20 cellular contexts compared by ENCODE assay signal in genomic region chr14:39087493-39087892, GRCh38. TPM values are rescaled to one million over a fixed set of nuclear protein-coding genes. Genes with fewer than 3 reads are reported as not detected.
DNase-seq lines count a peak whose midpoint lies in the region; ATAC-seq, FAIRE-seq and TF ChIP-seq lines count a peak whose summit lies in the region.
"Had no signal": no experiment of that assay in that cellular context is flagged by ENCODE, and none has a peak within 500 bp of the region (broad histone marks: within the 10 kb centered on the region; RNA-seq: fewer than 3 reads in every experiment).

No MANE protein-coding gene starts in this region.

- H3K4me3 Mint-ChIP-seq in stimulated activated memory B cell treated with anti-CD40 and anti-IgM and Interleukin-4, amounts not matched to agents 10 μg/mL and 1 μg/mL and 100 μg/mL, for 72 hours = no peak overlapping the region
- H3K4me3 Mint-ChIP-seq in activated naive CD4-positive, alpha-beta T cell treated with anti-CD3 and anti-CD28 coated beads for 36 hours = no peak overlapping the region
- H3K4me3 Mint-ChIP-seq in neural progenitor cell = no peak overlapping the region
- H3K4me3 Mint-ChIP-seq: CD4-positive, alpha-beta memory T cell had no signal

- H3K4me1 Mint-ChIP-seq in stimulated activated memory B cell treated with anti-CD40 and anti-IgM and Interleukin-4, amounts not matched to agents 10 μg/mL and 1 μg/mL and 100 μg/mL, for 72 hours = peaks cover 5% of the 10 kb centered on the region
- peaks cover 27% of the 10 kb centered on the region for H3K4me1 Mint-ChIP-seq in activated naive CD4-positive, alpha-beta T cell treated with anti-CD3 and anti-CD28 coated beads for 36 hours (ENCODE audit: low read depth)
- H3K4me1 Mint-ChIP-seq in neural progenitor cell = no peaks in the 10 kb centered on the region

- H3K9ac ChIP-seq in HepG2 (ENCODE audit: insufficient read depth, low read depth, low read length) (no peak overlapping the region), K562 (ENCODE audit: insufficient read depth in 1 of 2, low read depth in 2 of 2, low read length in 2 of 2) (no peak overlapping the region), neural progenitor cell (no peak overlapping the region)

- peaks cover 45% of the 10 kb centered on the region for H4K20me1 ChIP-seq in HepG2 (ENCODE audit: insufficient read depth, low read length)
- H4K20me1 ChIP-seq in OCI-LY7 (ENCODE audit: insufficient read depth, low read length) = no peaks in the 10 kb centered on the region
- H4K20me1 ChIP-seq in K562 (replicated peaks; ENCODE audit: control insufficient read depth, insufficient read depth, low read length) = no peaks in the 10 kb centered on the region
- H4K20me1 ChIP-seq in neural progenitor cell (ENCODE audit: low read depth) = peaks cover 6% of the 10 kb centered on the region

- no peaks in the 10 kb centered on the region for H3K27me3 Mint-ChIP-seq in stimulated activated memory B cell treated with anti-CD40 and anti-IgM and Interleukin-4, amounts not matched to agents 10 μg/mL and 1 μg/mL and 100 μg/mL, for 72 hours
- H3K27me3 Mint-ChIP-seq in activated naive CD4-positive, alpha-beta T cell treated with anti-CD3 and anti-CD28 coated beads for 36 hours (ENCODE audit: low read depth) = no peaks in the 10 kb centered on the region
- no peaks in the 10 kb centered on the region for H3K27me3 Mint-ChIP-seq in neural progenitor cell (ENCODE audit: insufficient read depth, low read depth)
- H3K27me3 Mint-ChIP-seq: CD4-positive, alpha-beta memory T cell had no signal

- BruUV-seq in HepG2 (replicated peaks; lab: Mats Ljungman, UMichigan) = no TSS peak
- TSS peak; percentile 3 for BruUV-seq in OCI-LY7 (replicated peaks; lab: Mats Ljungman, UMichigan)
- BruUV-seq in K562 (replicated peaks; lab: Mats Ljungman, UMichigan) = no TSS peak

- no peak for TF ChIP-seq POLR2A in HepG2 (IDR thresholded peaks at IDR 0.05; ENCODE audit: insufficient read depth in 1 of 2, low read depth in 2 of 2, low read length in 2 of 2)
- TF ChIP-seq POLR2A in right lobe of liver (IDR thresholded peaks at IDR 0.05) = no peak
- TF ChIP-seq POLR2A in K562 (conservative IDR thresholded peaks at IDR 0.05) = no peak

- no peaks in the 10 kb centered on the region for H3F3A ChIP-seq in neural progenitor cell (ENCODE audit: low read depth)

- no peak overlapping the region for H3K27ac ChIP-seq in HepG2 (ENCODE audit: extremely low read length, insufficient read depth, low read length)
- H3K27ac ChIP-seq in right lobe of liver = no peak overlapping the region
- no peak overlapping the region for H3K27ac ChIP-seq in OCI-LY7 (ENCODE audit: low read depth, low read length, poor library complexity, severe bottlenecking)
- H3K27ac ChIP-seq in K562 (ENCODE audit: extremely low read depth, low read depth, low read length) = no peak overlapping the region
- H3K27ac ChIP-seq in neural progenitor cell = no peak overlapping the region

- peaks cover 62% of the 10 kb centered on the region for H3K36me3 Mint-ChIP-seq in stimulated activated memory B cell treated with anti-CD40 and anti-IgM and Interleukin-4, amounts not matched to agents 10 μg/mL and 1 μg/mL and 100 μg/mL, for 72 hours
- peaks cover 49% of the 10 kb centered on the region for H3K36me3 Mint-ChIP-seq in activated naive CD4-positive, alpha-beta T cell treated with anti-CD3 and anti-CD28 coated beads for 36 hours (ENCODE audit: low read depth)
- peaks cover 47% of the 10 kb centered on the region for H3K36me3 Mint-ChIP-seq in neural progenitor cell

- H3K4me3 ChIP-seq in HepG2 (replicated peaks in 1 of 3; ENCODE audit: insufficient read depth in 1 of 3, low read depth in 2 of 3, low read length in 3 of 3) (no peak overlapping the region), right lobe of liver (no peak overlapping the region), OCI-LY7 (ENCODE audit: low read depth, low read length, poor library complexity, severe bottlenecking) (no peak overlapping the region), K562 (no peak overlapping the region), neural progenitor cell (no peak overlapping the region)

- H3K36me3 ChIP-seq in HepG2 (replicated peaks in 1 of 2; ENCODE audit: control insufficient read depth in 1 of 2, insufficient read depth in 2 of 2, low read length in 2 of 2) (peaks cover 50 to 86% of the 10 kb centered on the region in 2 experiments), right lobe of liver (peaks cover 0 to 87% (median 36%) of the 10 kb centered on the region in 4 donors), OCI-LY7 (ENCODE audit: insufficient read depth, low read length) (peaks cover 73% of the 10 kb centered on the region), K562 (ENCODE audit: control insufficient read depth, insufficient read depth, low read length) (peaks cover 30% of the 10 kb centered on the region; the same call in 2 of the 3 replicates), neural progenitor cell (peaks cover 21% of the 10 kb centered on the region)

- WGBS in HepG2 (ENCODE audit: low lambda C conversion rate) = 98% methylated on average over 2 of the region's 2 CpGs
- WGBS in right lobe of liver (ENCODE audit: insufficient coverage, low coverage, low lambda C conversion rate, missing lambda C conversion rate) = 95% methylated on average over 2 of the region's 2 CpGs
- whole genome bisulfite sequencing in K562 (ENCODE audit: insufficient coverage, low coverage, missing lambda C conversion rate) = 93% methylated on average over 2 of the region's 2 CpGs

- H3K79me2 ChIP-seq in HepG2 (ENCODE audit: insufficient read depth, low read length) (peaks cover 29% of the 10 kb centered on the region), OCI-LY7 (ENCODE audit: insufficient read depth, low read depth, low read length) (no peaks in the 10 kb centered on the region), K562 (ENCODE audit: control insufficient read depth, insufficient read depth, low read length) (no peaks in the 10 kb centered on the region), neural progenitor cell (ENCODE audit: low read depth) (no peaks in the 10 kb centered on the region)

- TF ChIP-seq EP300 in HepG2 (IDR thresholded peaks at IDR 0.05; ENCODE audit: low read depth in 2 of 2, low read length in 2 of 2) = no peak
- TF ChIP-seq EP300 in HepG2 (CRISPR knock-in tag; IDR thresholded peaks at IDR 0.05; ENCODE audit: borderline replicate concordance) = no peak
- TF ChIP-seq EP300 in K562 (IDR thresholded peaks at IDR 0.05; ENCODE audit: low read length) = no peak

- H3K4me1 ChIP-seq in HepG2 (ENCODE audit: insufficient read depth, low read length) (peaks cover 10% of the 10 kb centered on the region; the same call in 1 of the 2 replicates), right lobe of liver (peaks cover 0 to 7% (median 1%) of the 10 kb centered on the region in 4 donors), OCI-LY7 (ENCODE audit: insufficient read depth, low read length, poor library complexity, severe bottlenecking) (no peaks in the 10 kb centered on the region), K562 (replicated peaks in 1 of 2; ENCODE audit: control insufficient read depth in 2 of 2, insufficient read depth in 2 of 2, low read length in 2 of 2) (no peaks in the 10 kb centered on the region), neural progenitor cell (no peaks in the 10 kb centered on the region)

- H3K9me3 Mint-ChIP-seq in stimulated activated memory B cell treated with anti-CD40 and anti-IgM and Interleukin-4, amounts not matched to agents 10 μg/mL and 1 μg/mL and 100 μg/mL, for 72 hours = no peaks in the 10 kb centered on the region
- H3K9me3 Mint-ChIP-seq in activated naive CD4-positive, alpha-beta T cell treated with anti-CD3 and anti-CD28 coated beads for 36 hours = no peaks in the 10 kb centered on the region
- no peaks in the 10 kb centered on the region for H3K9me3 Mint-ChIP-seq in neural progenitor cell
- H3K9me3 Mint-ChIP-seq: CD4-positive, alpha-beta memory T cell had no signal

- TF ChIP-seq CTCF in HepG2 (CRISPR knock-in tag; IDR thresholded peaks at IDR 0.05) = no peak
- no peak for TF ChIP-seq CTCF in right lobe of liver (IDR thresholded peaks at IDR 0.05)
- no peak for TF ChIP-seq CTCF in OCI-LY7 (conservative IDR thresholded peaks at IDR 0.05; ENCODE audit: low read length)
- TF ChIP-seq CTCF in K562 (IDR thresholded peaks at IDR 0.05 in 2 of 3, conservative IDR thresholded peaks at IDR 0.05 in 1 of 3; ENCODE audit: insufficient read depth in 2 of 3, low read depth in 1 of 3, low read length in 3 of 3) = no peak
- TF ChIP-seq CTCF in neural progenitor cell (IDR thresholded peaks at IDR 0.05) = no peak

- no peaks in the 10 kb centered on the region for H3K9me3 ChIP-seq in HepG2 (ENCODE audit: low read length)
- H3K9me3 ChIP-seq in right lobe of liver = no peaks in the 10 kb centered on the region
- H3K9me3 ChIP-seq in OCI-LY7 (ENCODE audit: low read length) = no peaks in the 10 kb centered on the region
- no peaks in the 10 kb centered on the region for H3K9me3 ChIP-seq in K562 (replicated peaks; ENCODE audit: control insufficient read depth, insufficient read depth, low read depth, low read length)
- no peaks in the 10 kb centered on the region for H3K9me3 ChIP-seq in neural progenitor cell (ENCODE audit: low read depth)

- POLR2A ChIA-PET in HepG2 (lab: Yijun Ruan, JAX) (interaction anchor here (6.9 kb wide), 1 partner anchor 15 kb away, joined by 34 read pairs; the partner anchor contains the start of gene SEC23A), OCI-LY7 (lab: Charles Lee) (interaction anchor here (0.5 kb wide), 1 partner anchor 11 kb away, joined by 4 read pairs; no protein-coding TSS in a partner anchor), K562 (lab: Yijun Ruan, JAX) (no interaction called here)

- H2AFZ ChIP-seq in HepG2 (ENCODE audit: low read length) = no peak overlapping the region
- no peak overlapping the region for H2AFZ ChIP-seq in OCI-LY7 (ENCODE audit: low read length)
- no peak overlapping the region for H2AFZ ChIP-seq in K562 (ENCODE audit: low read depth, low read length)
- H2AFZ ChIP-seq in neural progenitor cell (replicated peaks) = no peak overlapping the region

- CTCF ChIA-PET in HepG2 (lab: Yijun Ruan, JAX; ENCODE audit: low intra/inter-chr PET ratio, low total read pairs) = no interaction called here
- CTCF ChIA-PET in OCI-LY7 (lab: Charles Lee; ENCODE audit: unreplicated experiment) = no interaction called here
- CTCF ChIA-PET in K562 (lab: Yijun Ruan, JAX; ENCODE audit: low intra/inter-chr PET ratio) = no interaction called here
- CTCF ChIA-PET in activated naive CD4-positive, alpha-beta T cell treated with anti-CD3 and anti-CD28 coated beads for 36 hours (lab: Charles Lee) = no interaction called here

- intact Hi-C loops in HepG2 (cut with micrococcal nuclease; ENCODE audit: unreplicated experiment) (no loop called here), right lobe of liver (cut with DNase I) (no loop called here), OCI-LY7 (cut with micrococcal nuclease; ENCODE audit: unreplicated experiment) (no loop called here), K562 (cut with micrococcal nuclease) (no loop called here)
- intact Hi-C loops in activated naive CD4-positive, alpha-beta T cell treated with anti-CD3 and anti-CD28 coated beads for 36 hours (cut with micrococcal nuclease) = no loop called here

- H3K9me1 ChIP-seq in K562 (ENCODE audit: control insufficient read depth, insufficient read depth, low read length) = no peaks in the 10 kb centered on the region

- no peak for FAIRE-seq in HepG2 (lab: Jason Lieb, UNC)
- FAIRE-seq in K562 (lab: Jason Lieb, UNC) = no peak
- FAIRE-seq: GM12892, GM19239, H1 had no signal

- ATAC-seq in HepG2 = no peak
- no peak for ATAC-seq in right lobe of liver
- no peak for ATAC-seq in K562
- ATAC-seq in stimulated activated memory B cell treated with anti-CD40 and anti-IgM and Interleukin-4, amounts not matched to agents 10 μg/mL and 1 μg/mL and 100 μg/mL, for 72 hours = no peak

- in situ Hi-C loops in HepG2 (cut with HindIII; ENCODE audit: extremely low pct_ligation_motif_present, low pct_unique_long_range_greater_than_20kb) (no loop called here), K562 (cut with MboI) (no loop called here)

- H3K9me2 ChIP-seq in OCI-LY7 (ENCODE audit: insufficient read depth, low read length) = no peaks in the 10 kb centered on the region

- TF ChIP-seq RAD21 in HepG2 (CRISPR knock-in tag; IDR thresholded peaks at IDR 0.05) (no peak), K562 (CRISPR knock-in tag; conservative IDR thresholded peaks at IDR 0.05 in 1 of 2, IDR thresholded peaks at IDR 0.05 in 1 of 2) (no peak)

- no peak overlapping the region for H3K4me2 ChIP-seq in HepG2 (ENCODE audit: low read depth, low read length)
- no peak overlapping the region for H3K4me2 ChIP-seq in OCI-LY7 (ENCODE audit: low read length)
- no peak overlapping the region for H3K4me2 ChIP-seq in K562 (ENCODE audit: insufficient read depth, low read length)
- H3K4me2 ChIP-seq in neural progenitor cell = no peak overlapping the region

- H3K27ac Mint-ChIP-seq in stimulated activated memory B cell treated with anti-CD40 and anti-IgM and Interleukin-4, amounts not matched to agents 10 μg/mL and 1 μg/mL and 100 μg/mL, for 72 hours = peak overlapping the region; percentile 38
- H3K27ac Mint-ChIP-seq in activated naive CD4-positive, alpha-beta T cell treated with anti-CD3 and anti-CD28 coated beads for 36 hours = no peak overlapping the region
- H3K27ac Mint-ChIP-seq in neural progenitor cell = no peak overlapping the region

- H3K27me3 ChIP-seq in HepG2 (ENCODE audit: control insufficient read depth in 1 of 2, insufficient read depth in 2 of 2, low read length in 2 of 2) (no peaks in the 10 kb centered on the region), right lobe of liver (no peaks in the 10 kb centered on the region), K562 (ENCODE audit: control insufficient read depth in 2 of 2, insufficient read depth in 2 of 2, low read length in 2 of 2) (no peaks in the 10 kb centered on the region), neural progenitor cell (no peaks in the 10 kb centered on the region)

- no peak for DNase-seq in HepG2 (ENCODE audit: low spot score)
- DNase-seq in right lobe of liver = no peak
- no peak for DNase-seq in OCI-LY7 (ENCODE audit: low spot score)
- no peak for DNase-seq in K562 (ENCODE audit: extremely low read depth in 1 of 4, low spot score in 3 of 4)
- DNase-seq in SK-N-DZ (ENCODE audit: low spot score) = no peak
- no peak for DNase-seq in activated naive CD4-positive, alpha-beta T cell treated with anti-CD3 and anti-CD28 coated beads for 36 hours
- DNase-seq in neural progenitor cell (ENCODE audit: low spot score) = no peak
- DNase-seq: 8988T; C1 segment of cervical spinal cord; Calu3; CD4-positive, alpha-beta memory T cell; COR-L47; DMS53; DMS79 treated with DMSO at 0.1 percent for 48 hours; H7; HCEC 1CT had no signal

RNA-seq across cellular contexts. Expression of gene SEC23A, which starts 15.5 kb away (rescaled TPM):
- total RNA-seq in HepG2 (2016; rRNA removed; fragmentation: Illumina TruSeq; extraction: Trizol) = 887 and 1,365 TPM in 2 replicates
- 59.6 and 60.8 TPM in 2 replicates for total RNA-seq in HepG2 (2016; cell fraction: cytosol; rRNA removed; fragmentation: Illumina TruSeq; extraction: Trizol; ENCODE audit: low read depth)
- total RNA-seq in HepG2 (2016; cell fraction: insoluble cytoplasmic fraction; rRNA removed; fragmentation: Illumina TruSeq; extraction: Trizol) = 902 and 1,277 TPM in 2 replicates
- 219 and 221 TPM in 2 replicates for total RNA-seq in HepG2 (2016; cell fraction: membrane; rRNA removed; fragmentation: Illumina TruSeq; extraction: Trizol)
- total RNA-seq in HepG2 (2016; cell fraction: nucleus; rRNA removed; fragmentation: Illumina TruSeq; extraction: Trizol) = 448 and 490 TPM in 2 replicates
- 372 and 403 TPM in 2 replicates for polyA plus RNA-seq in HepG2 (2011; rRNA removed)
- polyA plus RNA-seq in HepG2 (2011; cell fraction: cytosol; rRNA removed) = 263 and 365 TPM in 2 replicates
- polyA plus RNA-seq in HepG2 (2011; cell fraction: nucleus; rRNA removed) = 164 TPM in 2 replicates
- polyA plus RNA-seq in HepG2 (2012) = 336 and 361 TPM in 2 replicates
- 11.9 and 12.8 TPM in 2 replicates for polyA plus RNA-seq in HepG2 (2016; cell fraction: cytosol; fragmentation: Illumina TruSeq; extraction: Trizol; ENCODE audit: low read depth)
- polyA plus RNA-seq in HepG2 (2016; cell fraction: insoluble cytoplasmic fraction; fragmentation: Illumina TruSeq; extraction: Trizol; ENCODE audit: low read depth) = 491 and 533 TPM in 2 replicates
- polyA plus RNA-seq in HepG2 (2016; cell fraction: membrane; fragmentation: Illumina TruSeq; extraction: Trizol; ENCODE audit: low read depth) = 53.5 and 58.9 TPM in 2 replicates
- polyA plus RNA-seq in HepG2 (2016; cell fraction: nucleus; fragmentation: Illumina TruSeq; extraction: Trizol; ENCODE audit: insufficient read depth, low read depth) = 175 and 191 TPM in 2 replicates
- 120 and 863 TPM in 2 replicates for polyA minus RNA-seq in HepG2 (2011; rRNA and poly(A)+ RNA removed; ENCODE audit: low replicate concordance)
- polyA minus RNA-seq in HepG2 (2011; cell fraction: cytosol; rRNA and poly(A)+ RNA removed) = 860 and 1,029 TPM in 2 replicates
- 974 and 1,148 TPM in 2 replicates for polyA minus RNA-seq in HepG2 (2011; cell fraction: nucleus; rRNA and poly(A)+ RNA removed)
- 100 to 1,000 TPM in 2 of 6 experiments, 10 to 100 TPM in 4; 69.2 to 107 (median 88.1) TPM for total RNA-seq in right lobe of liver
- 55.7 and 68.8 TPM in 2 replicates for total RNA-seq in OCI-LY7 (2014; rRNA removed; shearing (Covaris generic))
- total RNA-seq in OCI-LY7 (2022) = 47.5 and 55.1 TPM in 2 replicates
- 69.9 and 111 TPM in 2 replicates for total RNA-seq in K562 (2011; cell fraction: chromatin; rRNA removed; ENCODE audit: low replicate concordance)
- 28.9 and 35.0 TPM in 2 replicates for total RNA-seq in K562 (2011; cell fraction: nucleolus; rRNA removed)
- 55.6 and 66.9 TPM in 2 replicates for total RNA-seq in K562 (2011; cell fraction: nucleoplasm; rRNA removed)
- total RNA-seq in K562 (2014; rRNA removed) = 14.5 and 18.2 TPM in 2 replicates
- 21.9 and 22.9 TPM in 2 replicates for total RNA-seq in K562 (2014; rRNA removed; fragmentation: Illumina TruSeq; extraction: Trizol)
- 21.6 and 27.6 TPM in 2 replicates for total RNA-seq in K562 (2015; rRNA removed; fragmentation: Illumina TruSeq; extraction: Trizol)
- total RNA-seq in K562 (2021) = 16.4 and 19.6 TPM in 2 replicates
- 43.9 and 47.0 TPM in 2 replicates for polyA plus RNA-seq in K562 (2011; rRNA removed)
- 14.3 and 30.4 TPM in 2 replicates for polyA plus RNA-seq in K562 (2011; cell fraction: cytosol; rRNA removed)
- polyA plus RNA-seq in K562 (2011; cell fraction: nucleus; rRNA removed) = 17.2 and 29.6 TPM in 2 replicates
- polyA plus RNA-seq in K562 (2012) = 15.5 and 16.1 TPM in 2 replicates
- 12.8 and 14.1 TPM in 2 replicates for polyA plus RNA-seq in K562 (2014; fragmentation: Illumina TruSeq; extraction: Trizol)
- 1 to 10 TPM; 5.5 to 6.4 TPM for polyA plus RNA-seq in K562 (2014; fragmentation: Nextera tagmentation; extraction: Ambion mirVana)
- polyA plus RNA-seq in K562 (2014; rRNA removed) = 8.8 and 8.9 TPM in 2 replicates
- 88.7 and 119 TPM in 2 replicates for polyA minus RNA-seq in K562 (2011; rRNA and poly(A)+ RNA removed)
- 33.6 and 40.3 TPM in 2 replicates for polyA minus RNA-seq in K562 (2011; cell fraction: cytosol; rRNA and poly(A)+ RNA removed)
- 22.8 and 62.6 TPM in 2 replicates for polyA minus RNA-seq in K562 (2011; cell fraction: nucleus; rRNA and poly(A)+ RNA removed)
- polyA plus RNA-seq in SK-N-DZ (2014; cell fraction: cytosol; rRNA removed) = 55.5 and 67.9 TPM in 2 replicates
- 41.6 and 51.5 TPM in 2 replicates for polyA plus RNA-seq in SK-N-DZ (2014; cell fraction: nucleus; rRNA removed)
- total RNA-seq in activated naive CD4-positive, alpha-beta T cell treated with anti-CD3 and anti-CD28 coated beads for 36 hours = 10 to 100 TPM; 40.2 to 48.0 TPM
- total RNA-seq in neural progenitor cell (ENCODE audit: low replicate concordance) = 46.9 and 60.0 TPM in 2 replicates

RNA-seq across cellular contexts. Expression of gene GEMIN2, which starts 26.6 kb away (rescaled TPM):
- total RNA-seq in HepG2 (2016; rRNA removed; fragmentation: Illumina TruSeq; extraction: Trizol) (110 and 160 TPM in 2 replicates), right lobe of liver (1 to 10 TPM; 3.4 to 9.9 (median 6.0) TPM), OCI-LY7 (2022) (46.2 and 47.1 TPM in 2 replicates), K562 (2014; rRNA removed) (43.0 and 64.0 TPM in 2 replicates), K562 (2014; rRNA removed; fragmentation: Illumina TruSeq; extraction: Trizol) (31.3 and 35.3 TPM in 2 replicates), K562 (2015; rRNA removed; fragmentation: Illumina TruSeq; extraction: Trizol) (32.0 and 33.1 TPM in 2 replicates), K562 (2021) (23.0 and 28.2 TPM in 2 replicates), neural progenitor cell (ENCODE audit: low replicate concordance) (65.3 and 71.8 TPM in 2 replicates)
- total RNA-seq in HepG2 (2016; cell fraction: cytosol; rRNA removed; fragmentation: Illumina TruSeq; extraction: Trizol; ENCODE audit: low read depth) = 22.5 and 24.2 TPM in 2 replicates
- total RNA-seq in HepG2 (2016; cell fraction: insoluble cytoplasmic fraction; rRNA removed; fragmentation: Illumina TruSeq; extraction: Trizol) = 118 and 174 TPM in 2 replicates
- total RNA-seq in HepG2 (2016; cell fraction: membrane; rRNA removed; fragmentation: Illumina TruSeq; extraction: Trizol) = 29.0 and 39.1 TPM in 2 replicates
- 61.9 and 71.2 TPM in 2 replicates for total RNA-seq in HepG2 (2016; cell fraction: nucleus; rRNA removed; fragmentation: Illumina TruSeq; extraction: Trizol)
- polyA plus RNA-seq in HepG2 (2011; rRNA removed) (33.8 and 54.8 TPM in 2 replicates), K562 (2011; rRNA removed) (36.5 and 45.4 TPM in 2 replicates), K562 (2014; fragmentation: Illumina TruSeq; extraction: Trizol) (37.8 and 45.5 TPM in 2 replicates), K562 (2014; fragmentation: Nextera tagmentation; extraction: Ambion mirVana) (10 to 100 TPM; 54.5 to 60.8 TPM), K562 (2014; rRNA removed) (51.4 and 87.6 TPM in 2 replicates)
- 31.5 and 34.6 TPM in 2 replicates for polyA plus RNA-seq in HepG2 (2011; cell fraction: cytosol; rRNA removed)
- polyA plus RNA-seq in HepG2 (2011; cell fraction: nucleus; rRNA removed) = 39.5 and 46.0 TPM in 2 replicates
- 18.1 and 33.2 TPM in 2 replicates for polyA plus RNA-seq in HepG2 (2012)
- polyA plus RNA-seq in HepG2 (2016; cell fraction: cytosol; fragmentation: Illumina TruSeq; extraction: Trizol; ENCODE audit: low read depth) = 9.8 and 9.9 TPM in 2 replicates
- polyA plus RNA-seq in HepG2 (2016; cell fraction: insoluble cytoplasmic fraction; fragmentation: Illumina TruSeq; extraction: Trizol; ENCODE audit: low read depth) = 134 and 143 TPM in 2 replicates
- 15.6 and 17.8 TPM in 2 replicates for polyA plus RNA-seq in HepG2 (2016; cell fraction: membrane; fragmentation: Illumina TruSeq; extraction: Trizol; ENCODE audit: low read depth)
- 90.7 and 93.9 TPM in 2 replicates for polyA plus RNA-seq in HepG2 (2016; cell fraction: nucleus; fragmentation: Illumina TruSeq; extraction: Trizol; ENCODE audit: insufficient read depth, low read depth)
- 9.5 and 15.9 TPM in 2 replicates for polyA minus RNA-seq in HepG2 (2011; rRNA and poly(A)+ RNA removed; ENCODE audit: low replicate concordance)
- 14.1 and 16.6 TPM in 2 replicates for polyA minus RNA-seq in HepG2 (2011; cell fraction: cytosol; rRNA and poly(A)+ RNA removed)
- polyA minus RNA-seq in HepG2 (2011; cell fraction: nucleus; rRNA and poly(A)+ RNA removed) = 42.9 and 52.1 TPM in 2 replicates
- total RNA-seq in OCI-LY7 (2014; rRNA removed; shearing (Covaris generic)) = 53.4 and 72.0 TPM in 2 replicates
- total RNA-seq in K562 (2011; cell fraction: chromatin; rRNA removed; ENCODE audit: low replicate concordance) = 17.5 and 21.8 TPM in 2 replicates
- total RNA-seq in K562 (2011; cell fraction: nucleolus; rRNA removed) = 12.4 and 15.2 TPM in 2 replicates
- total RNA-seq in K562 (2011; cell fraction: nucleoplasm; rRNA removed) = 23.8 and 24.3 TPM in 2 replicates
- polyA plus RNA-seq in K562 (2011; cell fraction: cytosol; rRNA removed) = 17.2 and 27.9 TPM in 2 replicates
- 12.1 and 16.3 TPM in 2 replicates for polyA plus RNA-seq in K562 (2011; cell fraction: nucleus; rRNA removed)
- polyA plus RNA-seq in K562 (2012) = 13.5 and 23.1 TPM in 2 replicates
- polyA minus RNA-seq in K562 (2011; rRNA and poly(A)+ RNA removed) = 24.7 and 33.0 TPM in 2 replicates
- 5.7 and 10.6 TPM in 2 replicates for polyA minus RNA-seq in K562 (2011; cell fraction: cytosol; rRNA and poly(A)+ RNA removed)
- polyA minus RNA-seq in K562 (2011; cell fraction: nucleus; rRNA and poly(A)+ RNA removed) = 14.3 and 15.0 TPM in 2 replicates
- polyA plus RNA-seq in SK-N-DZ (2014; cell fraction: cytosol; rRNA removed) = 70.5 and 92.7 TPM in 2 replicates
- 55.6 and 84.9 TPM in 2 replicates for polyA plus RNA-seq in SK-N-DZ (2014; cell fraction: nucleus; rRNA removed)
- total RNA-seq in activated naive CD4-positive, alpha-beta T cell treated with anti-CD3 and anti-CD28 coated beads for 36 hours = 10 to 100 TPM; 20.7 to 22.7 TPM

Comparison
In these comparisons a context has a peak if more than half of its experiments do, and no peak if none do; other contexts are left out.
1. Of the 241 proteins assayed by ChIP-seq in both HepG2 and K562: peak only in HepG2: MAFF, MAFK and NCOA2; only in K562: none; in both: none; in neither: 238.